12 cellular contexts compared by ENCODE assay signal in the genomic region with DNA sequence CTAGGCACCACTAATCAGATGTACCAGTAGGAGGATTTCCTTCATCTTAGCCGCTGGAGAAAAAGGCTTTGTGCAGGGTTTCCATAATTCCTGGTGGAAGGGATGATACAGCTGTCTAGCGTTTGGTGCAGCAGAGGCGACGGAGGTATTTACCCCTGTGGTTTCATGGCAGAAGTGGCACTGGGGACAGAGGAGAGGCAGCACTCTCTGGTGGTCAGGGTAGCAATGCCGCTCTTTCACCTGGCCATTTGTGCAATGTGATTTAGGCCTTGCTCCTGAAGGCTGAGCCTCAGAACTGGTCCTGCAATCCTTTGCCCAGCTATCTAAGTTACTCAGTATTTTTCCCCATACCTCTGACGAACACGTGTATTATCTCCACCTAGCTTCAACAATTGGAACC.
"Had no signal": no experiment of that assay in that cellular context is flagged by ENCODE, and none has a peak within 500 bp of the region (broad histone marks: within the 10 kb centered on the region; RNA-seq: fewer than 3 reads in every experiment).

No MANE protein-coding gene starts in this region.

- H3K4me1 Mint-ChIP-seq: activated naive CD8-positive, alpha-beta T cell treated with anti-CD3 and anti-CD28 coated beads, Interleukin-2, amount 10 ng/mL, durations not matched to agents 7 days and 5 days; T-cell had no signal

- H3K9me3 Mint-ChIP-seq: activated naive CD8-positive, alpha-beta T cell treated with anti-CD3 and anti-CD28 coated beads, Interleukin-2, amount 10 ng/mL, durations not matched to agents 7 days and 5 days; dendritic cell treated with granulocyte-macrophage colony-stimulating factor and Interleukin-4, amounts not matched to agents 40 ng/mL and 50 ng/mL, for 4 days; T-cell; type B pancreatic cell had no signal

- DNase-seq: activated CD4-positive, alpha-beta T cell treated with anti-CD3 and anti-CD28 coated beads for 48 hours; activated gamma-delta T cell treated with Interleukin-2 at 50 U/mL for 16 hours; activated naive CD8-positive, alpha-beta T cell treated with anti-CD3 and anti-CD28 coated beads, Interleukin-2, amount 10 ng/mL, durations not matched to agents 7 days and 5 days; anterior cingulate cortex; cerebellar nuclear complex; esophagus squamous epithelium; heart left ventricle; left ventricle myocardium superior; stimulated activated naive CD4-positive, alpha-beta T cell treated with Interleukin-2 at 50 U/mL for 16 hours had no signal

- H3K27me3 Mint-ChIP-seq: dendritic cell treated with granulocyte-macrophage colony-stimulating factor and Interleukin-4, amounts not matched to agents 40 ng/mL and 50 ng/mL, for 4 days had no signal

- H3K4me1 ChIP-seq: esophagus squamous epithelium, heart left ventricle had no signal

- H3K4me3 Mint-ChIP-seq: activated naive CD8-positive, alpha-beta T cell treated with anti-CD3 and anti-CD28 coated beads, Interleukin-2, amount 10 ng/mL, durations not matched to agents 7 days and 5 days; dendritic cell treated with granulocyte-macrophage colony-stimulating factor and Interleukin-4, amounts not matched to agents 40 ng/mL and 50 ng/mL, for 4 days; T-cell; type B pancreatic cell had no signal

- H3K27ac Mint-ChIP-seq: activated naive CD8-positive, alpha-beta T cell treated with anti-CD3 and anti-CD28 coated beads, Interleukin-2, amount 10 ng/mL, durations not matched to agents 7 days and 5 days; dendritic cell treated with granulocyte-macrophage colony-stimulating factor and Interleukin-4, amounts not matched to agents 40 ng/mL and 50 ng/mL, for 4 days; T-cell; type B pancreatic cell had no signal

- H3K9me3 ChIP-seq: esophagus squamous epithelium, heart left ventricle had no signal

- H3K4me3 ChIP-seq: esophagus squamous epithelium, heart left ventricle had no signal

- H3K27ac ChIP-seq: esophagus squamous epithelium, heart left ventricle had no signal

- ATAC-seq: heart left ventricle, left ventricle myocardium superior had no signal

- H3K36me3 ChIP-seq: esophagus squamous epithelium, heart left ventricle had no signal

- H3K36me3 Mint-ChIP-seq: activated naive CD8-positive, alpha-beta T cell treated with anti-CD3 and anti-CD28 coated beads, Interleukin-2, amount 10 ng/mL, durations not matched to agents 7 days and 5 days; T-cell; type B pancreatic cell had no signal
